In the genomic region with DNA sequence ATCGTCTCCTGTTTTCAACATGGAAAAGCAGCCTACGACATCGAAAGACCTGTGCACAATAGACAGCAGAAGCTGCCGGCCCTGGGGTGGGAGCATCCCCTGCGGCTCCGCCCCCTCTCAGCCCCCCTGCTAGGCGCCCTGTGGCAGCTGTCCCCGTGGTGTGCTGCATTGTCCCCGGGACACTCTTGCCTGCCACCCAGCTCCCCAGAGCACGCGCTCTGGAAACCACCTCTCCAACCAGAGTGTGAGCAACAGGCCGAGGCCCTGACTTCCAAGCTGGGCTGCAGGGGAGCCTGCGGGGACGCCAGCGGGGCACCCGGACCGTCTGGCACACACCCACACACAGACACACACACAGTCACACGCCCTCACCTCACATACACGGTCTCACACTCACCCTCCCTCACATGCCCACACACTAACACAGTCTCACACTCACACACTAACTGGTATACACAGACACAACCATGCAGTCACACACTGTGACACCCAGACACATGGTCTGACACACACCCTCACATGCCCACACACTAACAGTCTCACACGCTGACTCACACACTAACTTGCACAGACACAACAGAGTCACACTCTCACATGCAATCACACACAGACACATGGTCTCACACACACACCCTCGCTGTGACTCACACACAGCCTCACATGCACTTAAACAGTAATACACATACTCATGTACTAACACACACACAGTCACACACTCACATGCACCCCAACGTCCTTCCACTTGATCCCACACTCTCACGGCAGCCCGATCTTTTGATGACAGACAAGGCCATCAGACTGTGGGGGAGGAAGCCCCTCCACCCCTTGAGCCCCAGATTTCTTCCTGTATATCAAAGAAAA, we compare ENCODE assay signal across 25 cellular contexts.
DNase-seq lines count a peak whose midpoint lies in the region; ATAC-seq and TF ChIP-seq lines count a peak whose summit lies in the region.
"Had no signal": no experiment of that assay in that cellular context is flagged by ENCODE, and none has a peak within 500 bp of the region (broad histone marks: within the 10 kb centered on the region; RNA-seq: fewer than 3 reads in every experiment).

No MANE protein-coding gene starts in this region.

- no peak overlapping the region for H3K4me3 Mint-ChIP-seq in activated T-helper 2 cell treated with anti-CD3 and anti-CD28 coated beads, Interferon-gamma antibody, Interleukin-2, Interleukin-4, amounts not matched to agents 10 μg/mL and 5 μg/mL and 100 μg/mL, durations not matched to agents 14 hours and 24 hours and 36 hours (ENCODE audit: low read depth)
- H3K4me3 Mint-ChIP-seq in neural crest cell = no peak overlapping the region
- no peak overlapping the region for H3K4me3 Mint-ChIP-seq in type B pancreatic cell
- H3K4me3 Mint-ChIP-seq: activated naive CD8-positive, alpha-beta T cell treated with anti-CD3 and anti-CD28 coated beads, Interleukin-2, amount 50 U/mL, for 24 hours; natural killer cell had no signal

- H3K27ac Mint-ChIP-seq in activated T-helper 2 cell treated with anti-CD3 and anti-CD28 coated beads, Interferon-gamma antibody, Interleukin-2, Interleukin-4, amounts not matched to agents 10 μg/mL and 5 μg/mL and 100 μg/mL, durations not matched to agents 14 hours and 24 hours and 36 hours = no peak overlapping the region
- peak overlapping the region; percentile 1 for H3K27ac Mint-ChIP-seq in neural crest cell (ENCODE audit: unreplicated experiment)
- H3K27ac Mint-ChIP-seq in type B pancreatic cell = no peak overlapping the region
- H3K27ac Mint-ChIP-seq: activated naive CD8-positive, alpha-beta T cell treated with anti-CD3 and anti-CD28 coated beads, Interleukin-2, amount 50 U/mL, for 24 hours; natural killer cell had no signal

- H3K36me3 Mint-ChIP-seq in activated T-helper 2 cell treated with anti-CD3 and anti-CD28 coated beads, Interferon-gamma antibody, Interleukin-2, Interleukin-4, amounts not matched to agents 10 μg/mL and 5 μg/mL and 100 μg/mL, durations not matched to agents 14 hours and 24 hours and 36 hours (ENCODE audit: low read depth) = no peaks in the 10 kb centered on the region
- H3K36me3 Mint-ChIP-seq in neural crest cell (ENCODE audit: low read depth) = no peaks in the 10 kb centered on the region
- no peaks in the 10 kb centered on the region for H3K36me3 Mint-ChIP-seq in type B pancreatic cell
- H3K36me3 Mint-ChIP-seq: natural killer cell had no signal

- intact Hi-C loops in activated T-helper 2 cell treated with anti-CD3 and anti-CD28 coated beads, Interferon-gamma antibody, Interleukin-2, Interleukin-4, amounts not matched to agents 10 μg/mL and 5 μg/mL and 100 μg/mL, durations not matched to agents 14 hours and 24 hours and 36 hours (cut with micrococcal nuclease) = no loop called here

- peak; percentile 4 for DNase-seq in activated T-helper 2 cell treated with anti-CD3 and anti-CD28 coated beads, Interferon-gamma antibody, Interleukin-2, Interleukin-4, amounts not matched to agents 10 μg/mL and 5 μg/mL and 100 μg/mL, durations not matched to agents 14 hours and 24 hours and 36 hours (ENCODE audit: low spot score)
- DNase-seq in coronary artery (ENCODE audit: low spot score) (peak; percentile 54), neural crest cell (ENCODE audit: low read depth, low spot score) (no peak), type B pancreatic cell (ENCODE audit: extremely low spot score, unreplicated experiment) (peak; percentile 57), dedifferentiated amniotic fluid mesenchymal stem cell (ENCODE audit: extremely low spot score) (no peak)
- DNase-seq: activated CD8-positive, alpha-beta memory T cell treated with anti-CD3 and anti-CD28 coated beads for 24 hours; activated gamma-delta T cell; activated naive CD8-positive, alpha-beta T cell treated with anti-CD3 and anti-CD28 coated beads, Interleukin-2, amount 50 U/mL, for 24 hours; activated T-cell treated with anti-CD3 and anti-CD28 coated beads for 4 hours; central memory CD4-positive, alpha-beta T cell; HCEC 1CT; Kasumi-1; natural killer cell; NCI-H146; NCI-H345; NCI-H82; retina; stomach; thyroid gland had no signal

- no peaks in the 10 kb centered on the region for H3K4me1 Mint-ChIP-seq in activated T-helper 2 cell treated with anti-CD3 and anti-CD28 coated beads, Interferon-gamma antibody, Interleukin-2, Interleukin-4, amounts not matched to agents 10 μg/mL and 5 μg/mL and 100 μg/mL, durations not matched to agents 14 hours and 24 hours and 36 hours (ENCODE audit: low read depth)
- no peaks in the 10 kb centered on the region for H3K4me1 Mint-ChIP-seq in neural crest cell
- H3K4me1 Mint-ChIP-seq in type B pancreatic cell (ENCODE audit: unreplicated experiment) = no peaks in the 10 kb centered on the region
- H3K4me1 Mint-ChIP-seq: activated naive CD8-positive, alpha-beta T cell treated with anti-CD3 and anti-CD28 coated beads, Interleukin-2, amount 50 U/mL, for 24 hours; natural killer cell had no signal

- H3K27ac ChIP-seq in coronary artery = no peak overlapping the region
- H3K27ac ChIP-seq: BLaER1 treated with 17β-estradiol and CSF1 and Interleukin-3, amounts not matched to agents 10 nM and 100 nM; gastroesophageal sphincter; ovary; stomach; thyroid gland had no signal

- peaks cover 4% of the 10 kb centered on the region for H3K9me3 Mint-ChIP-seq in activated T-helper 2 cell treated with anti-CD3 and anti-CD28 coated beads, Interferon-gamma antibody, Interleukin-2, Interleukin-4, amounts not matched to agents 10 μg/mL and 5 μg/mL and 100 μg/mL, durations not matched to agents 14 hours and 24 hours and 36 hours
- H3K9me3 Mint-ChIP-seq in neural crest cell = no peaks in the 10 kb centered on the region
- no peaks in the 10 kb centered on the region for H3K9me3 Mint-ChIP-seq in type B pancreatic cell

- ATAC-seq in HG03565 (IDR thresholded peaks at IDR 0.05; ENCODE audit: unreplicated experiment) (no peak), HG02588 (IDR thresholded peaks at IDR 0.05; ENCODE audit: unreplicated experiment) (no peak)
- ATAC-seq: activated naive CD8-positive, alpha-beta T cell treated with anti-CD3 and anti-CD28 coated beads, Interleukin-2, amount 50 U/mL, for 24 hours; gastroesophageal sphincter had no signal

- no peak overlapping the region for H3K4me3 ChIP-seq in coronary artery
- H3K4me3 ChIP-seq: BLaER1 treated with 17β-estradiol and CSF1 and Interleukin-3, amounts not matched to agents 10 nM and 100 nM; gastroesophageal sphincter; lung; ovary; stomach; thyroid gland had no signal

- TF ChIP-seq CTCF in coronary artery (IDR thresholded peaks at IDR 0.05) = no peak
- TF ChIP-seq CTCF in neural crest cell (conservative IDR thresholded peaks at IDR 0.05) = no peak
- TF ChIP-seq CTCF in type B pancreatic cell (conservative IDR thresholded peaks at IDR 0.05) = no peak

- no peaks in the 10 kb centered on the region for H3K27me3 Mint-ChIP-seq in activated T-helper 2 cell treated with anti-CD3 and anti-CD28 coated beads, Interferon-gamma antibody, Interleukin-2, Interleukin-4, amounts not matched to agents 10 μg/mL and 5 μg/mL and 100 μg/mL, durations not matched to agents 14 hours and 24 hours and 36 hours (ENCODE audit: low read depth)
- H3K27me3 Mint-ChIP-seq in neural crest cell (ENCODE audit: low read depth) (no peaks in the 10 kb centered on the region), type B pancreatic cell (peaks cover 8% of the 10 kb centered on the region)
- H3K27me3 Mint-ChIP-seq: activated naive CD8-positive, alpha-beta T cell treated with anti-CD3 and anti-CD28 coated beads, Interleukin-2, amount 50 U/mL, for 24 hours had no signal

Comparison
In these comparisons a context has a peak if more than half of its experiments do, and no peak if none do; other contexts are left out.
1. DNase-seq: peak in activated T-helper 2 cell treated with anti-CD3 and anti-CD28 coated beads, Interferon-gamma antibody, Interleukin-2, Interleukin-4, amounts not matched to agents 10 μg/mL and 5 μg/mL and 100 μg/mL, durations not matched to agents 14 hours and 24 hours and 36 hours (single experiment), coronary artery (single experiment) and type B pancreatic cell (single experiment); none in neural crest cell (single experiment) and dedifferentiated amniotic fluid mesenchymal stem cell (single experiment).